Comparison of ENCODE assay signal across 10 cellular contexts in the genomic region with DNA sequence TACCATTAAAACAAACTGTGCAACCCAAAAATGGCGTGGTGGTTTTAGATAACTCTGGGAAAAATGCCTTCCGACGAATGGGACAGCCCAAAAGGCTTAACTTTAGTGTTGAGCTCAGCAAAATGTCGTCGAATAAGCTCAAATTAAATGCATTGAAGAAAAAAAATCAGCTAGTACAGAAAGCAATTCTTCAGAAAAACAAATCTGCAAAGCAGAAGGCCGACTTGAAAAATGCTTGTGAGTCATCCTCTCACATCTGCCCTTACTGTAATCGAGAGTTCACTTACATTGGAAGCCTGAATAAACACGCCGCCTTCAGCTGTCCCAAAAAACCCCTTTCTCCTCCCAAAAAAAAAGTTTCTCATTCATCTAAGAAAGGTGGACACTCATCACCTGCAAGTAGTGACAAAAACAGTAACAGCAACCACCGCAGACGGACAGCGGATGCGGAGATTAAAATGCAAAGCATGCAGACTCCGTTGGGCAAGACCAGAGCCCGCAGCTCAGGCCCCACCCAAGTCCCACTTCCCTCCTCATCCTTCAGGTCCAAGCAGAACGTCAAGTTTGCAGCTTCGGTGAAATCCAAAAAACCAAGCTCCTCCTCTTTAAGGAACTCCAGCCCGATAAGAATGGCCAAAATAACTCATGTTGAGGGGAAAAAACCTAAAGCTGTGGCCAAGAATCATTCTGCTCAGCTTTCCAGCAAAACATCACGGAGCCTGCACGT.
DNase-seq lines count a peak whose midpoint lies in the region; ATAC-seq and TF ChIP-seq lines count a peak whose summit lies in the region.
"Had no signal": no experiment of that assay in that cellular context is flagged by ENCODE, and none has a peak within 500 bp of the region (broad histone marks: within the 10 kb centered on the region; RNA-seq: fewer than 3 reads in every experiment).

No MANE protein-coding gene starts in this region.

- no peak for TF ChIP-seq CTCF in WTC11 (IDR thresholded peaks at IDR 0.05)

- H2AFZ ChIP-seq in Karpas-422 (ENCODE audit: low read length): no peak overlapping the region

- peaks cover 24% of the 10 kb centered on the region for H3K4me1 Mint-ChIP-seq in T-helper 1 cell treated with Interleukin-12 subunit alpha and Interleukin-12 subunit beta and Interleukin-4 antibody, amounts not matched to agents 30 μg/mL and 1 μg/mL, for 36 hours (ENCODE audit: low read depth)
- H3K4me1 Mint-ChIP-seq in WTC11: peaks cover 47% of the 10 kb centered on the region

- H3K9ac ChIP-seq in skeletal muscle tissue (ENCODE audit: low read depth in 1 of 3, low read length in 3 of 3): no peak overlapping the region
- no peak overlapping the region for H3K9ac ChIP-seq in Karpas-422 (ENCODE audit: low read length)

- H4K20me1 ChIP-seq in Karpas-422 (ENCODE audit: insufficient read depth, low read depth, low read length): peaks cover 12% of the 10 kb centered on the region; the same call in 1 of the 2 replicates

- H3K4me2 ChIP-seq in Karpas-422 (ENCODE audit: low read depth, low read length, poor library complexity, severe bottlenecking): no peak overlapping the region

- H3K27ac Mint-ChIP-seq in T-helper 1 cell treated with Interleukin-12 subunit alpha and Interleukin-12 subunit beta and Interleukin-4 antibody, amounts not matched to agents 30 μg/mL and 1 μg/mL, for 36 hours: peak overlapping the region; percentile 46
- H3K27ac Mint-ChIP-seq in WTC11: peak overlapping the region; percentile 18; the same call in 1 of the 2 replicates

- H3K4me1 ChIP-seq in skeletal muscle tissue (ENCODE audit: control insufficient read depth in 3 of 3, insufficient read depth in 3 of 3, low read length in 3 of 3): peaks cover 14 to 21% (median 21%) of the 10 kb centered on the region in 3 donors
- peaks cover 4% of the 10 kb centered on the region for H3K4me1 ChIP-seq in Karpas-422 (ENCODE audit: low read length)

- H3K9me3 ChIP-seq in skeletal muscle tissue (ENCODE audit: control insufficient read depth in 3 of 3, low read length in 3 of 3) (no peaks in the 10 kb centered on the region), Karpas-422 (ENCODE audit: low read length) (no peaks in the 10 kb centered on the region)

- H3K36me3 ChIP-seq in skeletal muscle tissue (ENCODE audit: control insufficient read depth in 3 of 3, insufficient read depth in 3 of 3, low read length in 3 of 3) (peaks cover 28 to 47% (median 33%) of the 10 kb centered on the region in 3 donors), Karpas-422 (ENCODE audit: insufficient read depth, low read length) (peaks cover 2% of the 10 kb centered on the region; the same call in 1 of the 2 replicates)

- H3K27ac ChIP-seq in skeletal muscle tissue (ENCODE audit: low read depth, low read length): peak overlapping the region; percentile 27
- H3K27ac ChIP-seq in Karpas-422 (ENCODE audit: low read length): no peak overlapping the region
- H3K27ac ChIP-seq: HL-60 had no signal

- peaks cover 53% of the 10 kb centered on the region for H3K79me2 ChIP-seq in Karpas-422 (ENCODE audit: low read length)

- DNase-seq in T-helper 1 cell (no peak), WTC11 (ENCODE audit: low spot score) (no peak), fibroblast of peridontal ligament (ENCODE audit: extremely low read depth) (peak; percentile 90), ecto neural progenitor cell (ENCODE audit: low spot score) (no peak), Karpas-422 (no peak)
- DNase-seq: NCI-H1930 had no signal

- no peaks in the 10 kb centered on the region for H3K27me3 Mint-ChIP-seq in T-helper 1 cell treated with Interleukin-12 subunit alpha and Interleukin-12 subunit beta and Interleukin-4 antibody, amounts not matched to agents 30 μg/mL and 1 μg/mL, for 36 hours (ENCODE audit: low read depth)
- no peaks in the 10 kb centered on the region for H3K27me3 Mint-ChIP-seq in WTC11 (ENCODE audit: low read depth)

- ATAC-seq in WTC11 (no peak), HG02642 (IDR thresholded peaks at IDR 0.05; ENCODE audit: poor library complexity, unreplicated experiment) (no peak)

- POLR2A ChIA-PET in WTC11 (lab: Charles Lee): no interaction called here

- no peaks in the 10 kb centered on the region for H3K9me3 Mint-ChIP-seq in T-helper 1 cell treated with Interleukin-12 subunit alpha and Interleukin-12 subunit beta and Interleukin-4 antibody, amounts not matched to agents 30 μg/mL and 1 μg/mL, for 36 hours
- H3K9me3 Mint-ChIP-seq in WTC11: no peaks in the 10 kb centered on the region

- peak overlapping the region in 1 of 3 donors; percentile 9 for H3K4me3 ChIP-seq in skeletal muscle tissue (ENCODE audit: low read length in 3 of 3)
- H3K4me3 ChIP-seq in Karpas-422 (ENCODE audit: low read length): no peak overlapping the region

- H3K36me3 Mint-ChIP-seq in T-helper 1 cell treated with Interleukin-12 subunit alpha and Interleukin-12 subunit beta and Interleukin-4 antibody, amounts not matched to agents 30 μg/mL and 1 μg/mL, for 36 hours (ENCODE audit: low read depth): peaks cover 49% of the 10 kb centered on the region
- peaks cover 39% of the 10 kb centered on the region for H3K36me3 Mint-ChIP-seq in WTC11

- H3K4me3 Mint-ChIP-seq in T-helper 1 cell treated with Interleukin-12 subunit alpha and Interleukin-12 subunit beta and Interleukin-4 antibody, amounts not matched to agents 30 μg/mL and 1 μg/mL, for 36 hours: peak overlapping the region; percentile 33
- H3K4me3 Mint-ChIP-seq in WTC11: no peak overlapping the region

- H3K27me3 ChIP-seq in skeletal muscle tissue (ENCODE audit: control insufficient read depth in 3 of 3, insufficient read depth in 3 of 3, low read length in 3 of 3) (no peaks in the 10 kb centered on the region), Karpas-422 (ENCODE audit: low read length) (no peaks in the 10 kb centered on the region)

- H3K9me2 ChIP-seq in Karpas-422 (replicated peaks; ENCODE audit: insufficient read depth, low read length): no peaks in the 10 kb centered on the region

- CTCF ChIA-PET in WTC11 (lab: Charles Lee): interaction anchor here (0.7 to 1.1 kb wide), 4 partner anchors 15 to 304 kb away, joined by 3 to 4 read pairs (median 3); no protein-coding TSS in a partner anchor

TF ChIP-seq in WTC11, 78 proteins besides CTCF, POLR2A, EP300 and RAD21:
- TF ChIP-seq, protein P1, sequence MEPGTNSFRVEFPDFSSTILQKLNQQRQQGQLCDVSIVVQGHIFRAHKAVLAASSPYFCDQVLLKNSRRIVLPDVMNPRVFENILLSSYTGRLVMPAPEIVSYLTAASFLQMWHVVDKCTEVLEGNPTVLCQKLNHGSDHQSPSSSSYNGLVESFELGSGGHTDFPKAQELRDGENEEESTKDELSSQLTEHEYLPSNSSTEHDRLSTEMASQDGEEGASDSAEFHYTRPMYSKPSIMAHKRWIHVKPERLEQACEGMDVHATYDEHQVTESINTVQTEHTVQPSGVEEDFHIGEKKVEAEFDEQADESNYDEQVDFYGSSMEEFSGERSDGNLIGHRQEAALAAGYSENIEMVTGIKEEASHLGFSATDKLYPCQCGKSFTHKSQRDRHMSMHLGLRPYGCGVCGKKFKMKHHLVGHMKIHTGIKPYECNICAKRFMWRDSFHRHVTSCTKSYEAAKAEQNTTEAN (CRISPR knock-in tag; IDR thresholded peaks at IDR 0.05): no peak
- TF ChIP-seq TCF7 (CRISPR knock-in tag; IDR thresholded peaks at IDR 0.05; ENCODE audit: low read depth) (no peak), OVOL2 (CRISPR knock-in tag; IDR thresholded peaks at IDR 0.05; ENCODE audit: borderline replicate concordance) (no peak), RELA (CRISPR knock-in tag; IDR thresholded peaks at IDR 0.05; ENCODE audit: borderline replicate concordance) (no peak), ELF4 (CRISPR knock-in tag; IDR thresholded peaks at IDR 0.05; ENCODE audit: low read depth) (no peak), CBFB (CRISPR knock-in tag; IDR thresholded peaks at IDR 0.05; ENCODE audit: low read depth) (no peak), ZNF138 (CRISPR knock-in tag; conservative IDR thresholded peaks at IDR 0.05) (no peak), CREB1 (CRISPR knock-in tag; IDR thresholded peaks at IDR 0.05) (no peak)
